ENCODE assay signal across 36 cellular contexts in genomic region chr6:162237331-162237730, GRCh38.
"Had no signal": no experiment of that assay in that cellular context is flagged by ENCODE, and none has a peak within 500 bp of the region (broad histone marks: within the 10 kb centered on the region; RNA-seq: fewer than 3 reads in every experiment).

No MANE protein-coding gene starts in this region.

- H3K27me3 ChIP-seq: ascending aorta, body of pancreas, brain microvascular endothelial cell, breast epithelium had no signal

- H3K36me3 Mint-ChIP-seq: activated CD4-positive, alpha-beta memory T cell treated with anti-CD3 and anti-CD28 coated beads for 36 hours; activated naive CD4-positive, alpha-beta T cell treated with anti-CD3 and anti-CD28 coated beads, Interleukin-2, amount 10 ng/mL, durations not matched to agents 7 days and 5 days; activated naive CD8-positive, alpha-beta T cell; activated naive CD8-positive, alpha-beta T cell treated with anti-CD3 and anti-CD28 coated beads, Interleukin-2, amount 10 ng/mL, durations not matched to agents 7 days and 5 days had no signal

- H3K4me3 ChIP-seq: ascending aorta, body of pancreas, breast epithelium had no signal

- H3K9me3 Mint-ChIP-seq: activated B cell treated with CpG ODN at 0.5 μM for 24 hours; activated CD4-positive, alpha-beta memory T cell treated with anti-CD3 and anti-CD28 coated beads for 36 hours; activated CD4-positive, alpha-beta T cell treated with anti-CD3 and anti-CD28 coated beads, Interleukin-2, amount 10 ng/mL, durations not matched to agents 24 days and 14 days; activated CD8-positive, alpha-beta T cell treated with anti-CD3 and anti-CD28 coated beads for 36 hours; activated naive CD4-positive, alpha-beta T cell treated with anti-CD3 and anti-CD28 coated beads, Interleukin-2, amount 10 ng/mL, durations not matched to agents 7 days and 5 days; activated naive CD4-positive, alpha-beta T cell treated with anti-CD3 and anti-CD28 coated beads, Interleukin-2, amount 50 U/mL, for 24 hours; activated naive CD8-positive, alpha-beta T cell treated with anti-CD3 and anti-CD28 coated beads, Interleukin-2, amount 10 ng/mL, durations not matched to agents 7 days and 5 days; activated naive CD8-positive, alpha-beta T cell treated with anti-CD3 and anti-CD28 coated beads, Interleukin-2, amount 50 U/mL, for 24 hours; activated T-helper 2 cell treated with anti-CD3 and anti-CD28 coated beads, Interferon-gamma antibody, Interleukin-2, Interleukin-4, amounts not matched to agents 10 μg/mL and 5 μg/mL and 100 μg/mL, durations not matched to agents 14 hours and 24 hours and 36 hours; T-helper 1 cell treated with Interleukin-12 subunit alpha and Interleukin-12 subunit beta and Interleukin-4 antibody, amounts not matched to agents 30 μg/mL and 1 μg/mL, for 36 hours; T-helper 2 cell treated with Interferon-gamma antibody and Interleukin-4, amounts not matched to agents 5 μg/mL and 100 μg/mL, for 36 hours had no signal

- H3K4me1 ChIP-seq: ascending aorta, body of pancreas, breast epithelium had no signal

- H3K27me3 Mint-ChIP-seq: activated B cell treated with CpG ODN at 0.5 μM for 24 hours; activated CD4-positive, alpha-beta memory T cell treated with anti-CD3 and anti-CD28 coated beads for 36 hours; activated CD4-positive, alpha-beta T cell treated with anti-CD3 and anti-CD28 coated beads, Interleukin-2, amount 10 ng/mL, durations not matched to agents 24 days and 14 days; activated CD8-positive, alpha-beta T cell treated with anti-CD3 and anti-CD28 coated beads for 36 hours; activated naive CD4-positive, alpha-beta T cell treated with anti-CD3 and anti-CD28 coated beads, Interleukin-2, amount 10 ng/mL, durations not matched to agents 7 days and 5 days; activated naive CD4-positive, alpha-beta T cell treated with anti-CD3 and anti-CD28 coated beads, Interleukin-2, amount 50 U/mL, for 24 hours; activated naive CD8-positive, alpha-beta T cell; activated naive CD8-positive, alpha-beta T cell treated with anti-CD3 and anti-CD28 coated beads, Interleukin-2, amount 10 ng/mL, durations not matched to agents 7 days and 5 days; activated naive CD8-positive, alpha-beta T cell treated with anti-CD3 and anti-CD28 coated beads, Interleukin-2, amount 50 U/mL, for 24 hours; central memory CD8-positive, alpha-beta T cell had no signal

- H3K4me3 Mint-ChIP-seq: activated B cell treated with CpG ODN at 0.5 μM for 24 hours; activated CD4-positive, alpha-beta memory T cell treated with anti-CD3 and anti-CD28 coated beads for 36 hours; activated CD4-positive, alpha-beta T cell treated with anti-CD3 and anti-CD28 coated beads, Interleukin-2, amount 10 ng/mL, durations not matched to agents 24 days and 14 days; activated CD8-positive, alpha-beta T cell treated with anti-CD3 and anti-CD28 coated beads for 36 hours; activated naive CD4-positive, alpha-beta T cell treated with anti-CD3 and anti-CD28 coated beads, Interleukin-2, amount 10 ng/mL, durations not matched to agents 7 days and 5 days; activated naive CD4-positive, alpha-beta T cell treated with anti-CD3 and anti-CD28 coated beads, Interleukin-2, amount 50 U/mL, for 24 hours; activated naive CD8-positive, alpha-beta T cell; activated naive CD8-positive, alpha-beta T cell treated with anti-CD3 and anti-CD28 coated beads, Interleukin-2, amount 10 ng/mL, durations not matched to agents 7 days and 5 days; activated naive CD8-positive, alpha-beta T cell treated with anti-CD3 and anti-CD28 coated beads, Interleukin-2, amount 50 U/mL, for 24 hours; central memory CD8-positive, alpha-beta T cell; T-helper 1 cell treated with Interleukin-12 subunit alpha and Interleukin-12 subunit beta and Interleukin-4 antibody, amounts not matched to agents 30 μg/mL and 1 μg/mL, for 36 hours; T-helper 2 cell treated with Interferon-gamma antibody and Interleukin-4, amounts not matched to agents 5 μg/mL and 100 μg/mL, for 36 hours had no signal

- H3K27ac Mint-ChIP-seq: activated B cell treated with CpG ODN at 0.5 μM for 24 hours; activated CD4-positive, alpha-beta memory T cell treated with anti-CD3 and anti-CD28 coated beads for 36 hours; activated CD4-positive, alpha-beta T cell treated with anti-CD3 and anti-CD28 coated beads, Interleukin-2, amount 10 ng/mL, durations not matched to agents 24 days and 14 days; activated CD8-positive, alpha-beta T cell treated with anti-CD3 and anti-CD28 coated beads for 36 hours; activated naive CD4-positive, alpha-beta T cell treated with anti-CD3 and anti-CD28 coated beads, Interleukin-2, amount 10 ng/mL, durations not matched to agents 7 days and 5 days; activated naive CD4-positive, alpha-beta T cell treated with anti-CD3 and anti-CD28 coated beads, Interleukin-2, amount 50 U/mL, for 24 hours; activated naive CD8-positive, alpha-beta T cell; activated naive CD8-positive, alpha-beta T cell treated with anti-CD3 and anti-CD28 coated beads, Interleukin-2, amount 10 ng/mL, durations not matched to agents 7 days and 5 days; activated naive CD8-positive, alpha-beta T cell treated with anti-CD3 and anti-CD28 coated beads, Interleukin-2, amount 50 U/mL, for 24 hours; activated T-helper 2 cell treated with anti-CD3 and anti-CD28 coated beads, Interferon-gamma antibody, Interleukin-2, Interleukin-4, amounts not matched to agents 10 μg/mL and 5 μg/mL and 100 μg/mL, durations not matched to agents 14 hours and 24 hours and 36 hours; T-helper 1 cell treated with Interleukin-12 subunit alpha and Interleukin-12 subunit beta and Interleukin-4 antibody, amounts not matched to agents 30 μg/mL and 1 μg/mL, for 36 hours; T-helper 2 cell treated with Interferon-gamma antibody and Interleukin-4, amounts not matched to agents 5 μg/mL and 100 μg/mL, for 36 hours had no signal

- ATAC-seq: activated CD8-positive, alpha-beta T cell treated with anti-CD3 and anti-CD28 coated beads for 36 hours; activated naive CD8-positive, alpha-beta T cell treated with anti-CD3 and anti-CD28 coated beads, Interleukin-2, amount 50 U/mL, for 24 hours; body of pancreas had no signal

- H3K36me3 ChIP-seq: ascending aorta, brain microvascular endothelial cell, breast epithelium had no signal

- DNase-seq: activated B cell treated with CpG ODN at 0.5 μM for 24 hours; activated CD4-positive, alpha-beta memory T cell treated with anti-CD3 and anti-CD28 coated beads for 36 hours; activated CD4-positive, alpha-beta T cell treated with anti-CD3 and anti-CD28 coated beads for 4 hours; activated CD4-positive, alpha-beta T cell treated with anti-CD3 and anti-CD28 coated beads, Interleukin-2, amount 10 ng/mL, durations not matched to agents 24 days and 14 days; activated CD4-positive, alpha-beta T cell treated with anti-CD3 and anti-CD28 coated beads, Interleukin-2, amount 50 U/mL, for 1 hour; activated CD4-positive, alpha-beta T cell treated with anti-CD3 and anti-CD28 coated beads, Interleukin-2, amount 50 U/mL, for 4 hours; activated CD4-positive, CD25-positive, alpha-beta regulatory T cell treated with anti-CD3 and anti-CD28 coated beads, Interleukin-2, amount 50 U/mL, for 72 hours; activated CD8-positive, alpha-beta memory T cell treated with anti-CD3 and anti-CD28 coated beads, Interleukin-2, amount 50 U/mL, for 4 hours; activated CD8-positive, alpha-beta T cell treated with anti-CD3 and anti-CD28 coated beads for 36 hours; activated effector memory CD4-positive, alpha-beta T cell treated with Interleukin-2 at 50 U/mL for 16 hours; activated gamma-delta T cell; activated naive CD4-positive, alpha-beta T cell treated with anti-CD3 and anti-CD28 coated beads, Interleukin-2, amount 10 ng/mL, durations not matched to agents 7 days and 5 days; activated naive CD4-positive, alpha-beta T cell treated with Interleukin-2 at 50 U/mL for 16 hours; activated naive CD8-positive, alpha-beta T cell treated with anti-CD3 and anti-CD28 coated beads, Interleukin-2, amount 10 ng/mL, durations not matched to agents 7 days and 5 days; activated naive CD8-positive, alpha-beta T cell treated with anti-CD3 and anti-CD28 coated beads, Interleukin-2, amount 50 U/mL, for 24 hours; activated T-cell treated with anti-CD3 and anti-CD28 coated beads for 4 hours; activated T-cell treated with anti-CD3 and anti-CD28 coated beads, Interleukin-2, amount 50 U/mL, for 1 hour; activated T-cell treated with anti-CD3 and anti-CD28 coated beads, Interleukin-2, amount 50 U/mL, for 48 hours; amygdala; anterior cingulate cortex; body of pancreas; brain microvascular endothelial cell; caudate nucleus; cerebellar nuclear complex; T-helper 1 cell; T-helper 2 cell; T-helper 9 cell had no signal

- H3K27ac ChIP-seq: ascending aorta, body of pancreas, brain microvascular endothelial cell, breast epithelium, VCaP had no signal

- H3K9me3 ChIP-seq: ascending aorta, body of pancreas, breast epithelium had no signal

- H3K4me1 Mint-ChIP-seq: activated B cell treated with CpG ODN at 0.5 μM for 24 hours; activated CD4-positive, alpha-beta T cell treated with anti-CD3 and anti-CD28 coated beads, Interleukin-2, amount 10 ng/mL, durations not matched to agents 24 days and 14 days; activated naive CD4-positive, alpha-beta T cell treated with anti-CD3 and anti-CD28 coated beads, Interleukin-2, amount 10 ng/mL, durations not matched to agents 7 days and 5 days; activated naive CD4-positive, alpha-beta T cell treated with anti-CD3 and anti-CD28 coated beads, Interleukin-2, amount 50 U/mL, for 24 hours; activated naive CD8-positive, alpha-beta T cell treated with anti-CD3 and anti-CD28 coated beads, Interleukin-2, amount 10 ng/mL, durations not matched to agents 7 days and 5 days; activated naive CD8-positive, alpha-beta T cell treated with anti-CD3 and anti-CD28 coated beads, Interleukin-2, amount 50 U/mL, for 24 hours; central memory CD8-positive, alpha-beta T cell had no signal
